31 cellular contexts compared by ENCODE assay signal in genomic region chr14:61614693-61615092, GRCh38.
"Had no signal": no experiment of that assay in that cellular context is flagged by ENCODE, and none has a peak within 500 bp of the region (broad histone marks: within the 10 kb centered on the region; RNA-seq: fewer than 3 reads in every experiment).

No MANE protein-coding gene starts in this region.

- H3K9me3 ChIP-seq: left lung, lower lobe of right lung, pancreas, prostate gland, stomach, testis, tibial artery, vagina had no signal

- DNase-seq: hypothalamus; immature natural killer cell; kidney; left colon; left lung; lower lobe of right lung; mammary epithelial cell; mesendoderm; naive B cell; natural killer cell; nephron progenitor cell; pancreas; posterior cingulate gyrus; retina; right cardiac atrium; stimulated activated CD4-positive, alpha-beta T cell treated with anti-CD3 and anti-CD28 coated beads, Interleukin-12 subunit alpha, Interleukin-12 subunit beta, amount 100 ng/mL, for 4 hours; stimulated activated CD4-positive, alpha-beta T cell treated with anti-CD3 and anti-CD28 coated beads, Interleukin-15, amount 100 ng/mL, for 24 hours; stimulated activated CD4-positive, alpha-beta T cell treated with anti-CD3 and anti-CD28 coated beads, Interleukin-2, amount 100 ng/mL, for 24 hours; stimulated activated CD4-positive, alpha-beta T cell treated with anti-CD3 and anti-CD28 coated beads, Interleukin-4, amount 100 ng/mL, for 1 hour; stimulated activated naive B cell treated with anti-CD40 and anti-IgM and Interleukin-4, amounts not matched to agents 10 μg/mL and 1 μg/mL and 100 μg/mL, for 72 hours; stimulated activated naive CD8-positive, alpha-beta T cell treated with anti-CD3 and anti-CD28 coated beads, Interleukin-15, Interleukin-2, amounts not matched to agents 100 U/mL and 50 U/mL, for 24 hours; stomach; testis; tibial artery had no signal

- H3K27me3 Mint-ChIP-seq: naive B cell; stimulated activated naive B cell treated with anti-CD40 and anti-IgM and Interleukin-4, amounts not matched to agents 10 μg/mL and 1 μg/mL and 100 μg/mL, for 72 hours; type B pancreatic cell had no signal

- H3K4me1 ChIP-seq: pancreas, prostate gland had no signal

- H3K4me3 ChIP-seq: left lung, lower lobe of right lung, neural progenitor cell, pancreas, prostate gland, skin epidermis, stomach, testis, tibial artery, vagina had no signal

- H3K27ac Mint-ChIP-seq: immature natural killer cell; mesothelial cell of epicardium; natural killer cell; nephron progenitor cell; neural progenitor cell; stimulated activated naive B cell treated with anti-CD40 and anti-IgM and Interleukin-4, amounts not matched to agents 10 μg/mL and 1 μg/mL and 100 μg/mL, for 72 hours; type B pancreatic cell had no signal

- H3K27ac ChIP-seq: left lung, lower lobe of right lung, neural progenitor cell, pancreas, prostate gland, skin epidermis, stomach, testis, tibial artery, vagina had no signal

- H3K36me3 Mint-ChIP-seq: mesothelial cell of epicardium; naive B cell; natural killer cell; neural progenitor cell; stimulated activated naive B cell treated with anti-CD40 and anti-IgM and Interleukin-4, amounts not matched to agents 10 μg/mL and 1 μg/mL and 100 μg/mL, for 72 hours; type B pancreatic cell had no signal

- H2AFZ ChIP-seq: neural progenitor cell had no signal

- H3K4me2 ChIP-seq: neural progenitor cell had no signal

- H3K4me3 Mint-ChIP-seq: immature natural killer cell; mesothelial cell of epicardium; naive B cell; natural killer cell; nephron progenitor cell; neural progenitor cell; stimulated activated naive B cell treated with anti-CD40 and anti-IgM and Interleukin-4, amounts not matched to agents 10 μg/mL and 1 μg/mL and 100 μg/mL, for 72 hours; type B pancreatic cell had no signal

- H3K9me3 Mint-ChIP-seq: immature natural killer cell; mesothelial cell of epicardium; naive B cell; natural killer cell; nephron progenitor cell; stimulated activated naive B cell treated with anti-CD40 and anti-IgM and Interleukin-4, amounts not matched to agents 10 μg/mL and 1 μg/mL and 100 μg/mL, for 72 hours; type B pancreatic cell had no signal

- H3K27me3 ChIP-seq: left lung, pancreas, stomach, testis, tibial artery, vagina had no signal

- H3K9ac ChIP-seq: neural progenitor cell had no signal

- ATAC-seq: left colon; left lung; lower lobe of right lung; natural killer cell; pancreas; right cardiac atrium; sciatic nerve; stimulated activated naive B cell treated with anti-CD40 and anti-IgM and Interleukin-4, amounts not matched to agents 10 μg/mL and 1 μg/mL and 100 μg/mL, for 72 hours; stimulated activated naive CD8-positive, alpha-beta T cell treated with anti-CD3 and anti-CD28 coated beads, Interleukin-15, Interleukin-2, amounts not matched to agents 100 U/mL and 50 U/mL, for 24 hours had no signal

- H3K36me3 ChIP-seq: left lung, lower lobe of right lung, neural progenitor cell, pancreas, prostate gland, stomach, tibial artery, vagina had no signal
